Comparison of ENCODE assay signal across 9 cellular contexts in genomic region chr11:129861702-129862107, GRCh38. TPM values are rescaled to one million over a fixed set of nuclear protein-coding genes. Genes with fewer than 3 reads are reported as not detected.
DNase-seq lines count a peak whose midpoint lies in the region; ATAC-seq and TF ChIP-seq lines count a peak whose summit lies in the region.
"Had no signal": no experiment of that assay in that cellular context is flagged by ENCODE, and none has a peak within 500 bp of the region (broad histone marks: within the 10 kb centered on the region; RNA-seq: fewer than 3 reads in every experiment).

No MANE protein-coding gene starts in this region.

- peak; percentile 6 for DNase-seq in G401 (ENCODE audit: low spot score)
- DNase-seq in SJCRH30 = peak; percentile 26 to 45
- peak; percentile 90 to 93 for DNase-seq in foreskin fibroblast
- DNase-seq in psoas muscle = no peak
- no peak for DNase-seq in GM13976 (ENCODE audit: low spot score)
- DNase-seq in activated CD4-positive, alpha-beta T cell treated with anti-CD3 and anti-CD28 coated beads, Interleukin-2, amount 50 U/mL, for 1 hour = no peak
- no peak for DNase-seq in pons (ENCODE audit: low spot score)
- DNase-seq: activated naive CD8-positive, alpha-beta T cell treated with anti-CD3 and anti-CD28 coated beads for 36 hours had no signal

- in situ Hi-C loops in G401 (cut with HindIII; ENCODE audit: low sequenced_read_pairs) (no loop called here), GM13976 (cut with MboI; ENCODE audit: low sequenced_read_pairs, unreplicated experiment) (no loop called here)

- no peaks in the 10 kb centered on the region for H3K9me3 ChIP-seq in SJCRH30 (replicated peaks)
- no peaks in the 10 kb centered on the region for H3K9me3 ChIP-seq in psoas muscle

- WGBS in psoas muscle, 3 donors = 31 to 39% (median 35%) methylated on average over 7 of the region's 7 CpGs

- TF ChIP-seq CTCF in foreskin fibroblast (IDR thresholded peaks at IDR 0.05; ENCODE audit: low read depth, low read length) (no peak), psoas muscle (IDR thresholded peaks at IDR 0.05) (no peak), GM13976 (IDR thresholded peaks at IDR 0.05; ENCODE audit: borderline replicate concordance, control extremely low read depth, extremely low read depth, insufficient read depth, missing control alignments) (no peak)

- H3K27me3 ChIP-seq in SJCRH30 = no peaks in the 10 kb centered on the region
- H3K27me3 ChIP-seq in psoas muscle (ENCODE audit: insufficient read depth in 3 of 3, low read length in 2 of 3) = no peaks in the 10 kb centered on the region

- H3K4me3 ChIP-seq in SJCRH30 (no peak overlapping the region), foreskin fibroblast (ENCODE audit: low read depth in 1 of 2, low read length in 2 of 2) (no peak overlapping the region), psoas muscle (no peak overlapping the region)

- ATAC-seq in psoas muscle (peak; percentile 53 to 72 (median 58)), HG02852 (IDR thresholded peaks at IDR 0.05; ENCODE audit: unreplicated experiment) (no peak)

- intact Hi-C loops in psoas muscle (cut with DNase I) = no loop called here

- peaks cover 5% of the 10 kb centered on the region; the same call in 1 of the 2 replicates for H3K4me1 ChIP-seq in SJCRH30
- H3K4me1 ChIP-seq in psoas muscle = no peaks in the 10 kb centered on the region

- H3K27ac ChIP-seq in SJCRH30 (no peak overlapping the region), psoas muscle (no peak overlapping the region)

- H3K36me3 ChIP-seq in SJCRH30 = peaks cover 20% of the 10 kb centered on the region
- H3K36me3 ChIP-seq in psoas muscle (ENCODE audit: insufficient read depth in 1 of 2, low read depth in 1 of 2) = peaks cover 5 to 81% of the 10 kb centered on the region in 2 donors

RNA-seq across cellular contexts. Expression of gene NFRKB, which starts 33.7 kb away (rescaled TPM):
- 34.2 and 37.5 TPM in 2 replicates for total RNA-seq in G401 (2014; rRNA removed; shearing (Covaris generic))
- 20.4 and 23.4 TPM in 2 replicates for total RNA-seq in SJCRH30 (2014; rRNA removed; shearing (Covaris generic))
- total RNA-seq in psoas muscle = 10 to 100 TPM; 14.2 to 18.3 (median 15.6) TPM
- 10 to 100 TPM in 1 of 3 donors, 1 to 10 TPM in 2; 7.4 to 11.1 (median 9.7) TPM for polyA plus RNA-seq in psoas muscle

RNA-seq across cellular contexts. Expression of gene TMEM45B, which starts 46.1 kb away (rescaled TPM):
- total RNA-seq in G401 (2014; rRNA removed; shearing (Covaris generic)) = not detected in 2 replicates
- total RNA-seq in SJCRH30 (2014; rRNA removed; shearing (Covaris generic)) = not detected in 2 replicates
- total RNA-seq in psoas muscle = not detected
- under 1 TPM in 2 of 3 donors, not detected in 1; 0.05 to 0.09 TPM for polyA plus RNA-seq in psoas muscle

Comparison
In these comparisons a context has a peak if more than half of its experiments do, and no peak if none do; other contexts are left out.
1. DNase-seq: peak in G401 (single experiment), SJCRH30 (2 of 2) and foreskin fibroblast (2 of 2); none in psoas muscle (0 of 2), GM13976 (single experiment), activated CD4-positive, alpha-beta T cell treated with anti-CD3 and anti-CD28 coated beads, Interleukin-2, amount 50 U/mL, for 1 hour (single experiment) and pons (single experiment).